Comparison of ENCODE assay signal across 21 cellular contexts in the genomic region with DNA sequence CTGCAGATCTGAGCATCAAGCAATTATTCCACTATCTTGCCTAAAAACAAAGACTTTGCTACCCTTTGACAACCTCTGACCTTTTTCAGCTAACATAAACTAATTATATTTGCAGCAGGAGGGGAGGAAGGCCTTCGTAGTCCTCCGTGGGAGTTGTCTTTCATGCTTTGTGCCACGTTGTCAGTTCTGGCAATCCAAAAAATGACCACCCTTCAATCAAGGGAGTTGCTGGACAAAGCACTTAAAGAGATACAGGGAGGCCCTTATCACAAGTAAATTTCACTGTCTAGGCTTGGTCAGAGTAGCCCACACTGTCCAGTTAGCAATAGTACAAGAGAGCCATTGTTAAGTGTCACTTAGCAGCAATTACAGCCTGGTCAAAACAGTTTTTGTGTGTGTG.
"Had no signal": no experiment of that assay in that cellular context is flagged by ENCODE, and none has a peak within 500 bp of the region (broad histone marks: within the 10 kb centered on the region; RNA-seq: fewer than 3 reads in every experiment).

No MANE protein-coding gene starts in this region.

- H3K27me3 Mint-ChIP-seq: activated naive CD8-positive, alpha-beta T cell; activated T-cell treated with anti-CD3 and anti-CD28 coated beads, Interleukin-2, amount 50 U/mL, for 24 hours; central memory CD8-positive, alpha-beta T cell; effector memory CD8-positive, alpha-beta T cell had no signal

- H3K36me3 ChIP-seq: breast epithelium, esophagus muscularis mucosa, heart left ventricle, prostate gland, uterus had no signal

- H3K4me1 ChIP-seq: breast epithelium, esophagus muscularis mucosa, heart left ventricle, prostate gland, uterus had no signal

- H3K4me3 ChIP-seq: breast epithelium, esophagus muscularis mucosa, heart left ventricle, prostate gland, uterus had no signal

- H3K4me1 Mint-ChIP-seq: central memory CD8-positive, alpha-beta T cell; stimulated activated effector memory CD8-positive, alpha-beta T cell treated with anti-CD3 and anti-CD28 coated beads, Interleukin-12 subunit alpha, Interleukin-12 subunit beta, amount 100 ng/mL, for 72 hours had no signal

- H3K9me3 ChIP-seq: breast epithelium, esophagus muscularis mucosa, prostate gland, uterus had no signal

- H3K36me3 Mint-ChIP-seq: activated naive CD8-positive, alpha-beta T cell; stimulated activated effector memory CD8-positive, alpha-beta T cell treated with anti-CD3 and anti-CD28 coated beads, Interleukin-12 subunit alpha, Interleukin-12 subunit beta, amount 100 ng/mL, for 72 hours had no signal

- ATAC-seq: effector memory CD8-positive, alpha-beta T cell; heart left ventricle; left colon; right cardiac atrium; stimulated activated effector memory CD8-positive, alpha-beta T cell treated with anti-CD3 and anti-CD28 coated beads, Interleukin-12 subunit alpha, Interleukin-12 subunit beta, amount 100 ng/mL, for 72 hours had no signal

- H3K27ac Mint-ChIP-seq: activated naive CD8-positive, alpha-beta T cell; activated T-cell treated with anti-CD3 and anti-CD28 coated beads, Interleukin-2, amount 50 U/mL, for 24 hours; activated T-helper 2 cell treated with anti-CD3 and anti-CD28 coated beads, Interferon-gamma antibody, Interleukin-2, Interleukin-4, amounts not matched to agents 10 μg/mL and 5 μg/mL and 100 μg/mL, durations not matched to agents 14 hours and 24 hours and 36 hours; effector memory CD8-positive, alpha-beta T cell; stimulated activated effector memory CD8-positive, alpha-beta T cell treated with anti-CD3 and anti-CD28 coated beads, Interleukin-12 subunit alpha, Interleukin-12 subunit beta, amount 100 ng/mL, for 72 hours had no signal

- H3K27ac ChIP-seq: breast epithelium, esophagus muscularis mucosa, heart left ventricle, prostate gland, uterus had no signal

- DNase-seq: activated CD4-positive, alpha-beta T cell treated with anti-CD3 and anti-CD28 coated beads for 1 hour; activated CD8-positive, alpha-beta memory T cell treated with anti-CD3 and anti-CD28 coated beads for 24 hours; activated CD8-positive, alpha-beta memory T cell treated with anti-CD3 and anti-CD28 coated beads, Interleukin-2, amount 50 U/mL, for 4 hours; activated naive CD4-positive, alpha-beta T cell; activated T-cell treated with anti-CD3 and anti-CD28 coated beads, Interleukin-2, amount 50 U/mL, for 24 hours; effector memory CD8-positive, alpha-beta T cell; heart left ventricle; left colon; mesenchymal stem cell; right cardiac atrium; stimulated activated CD4-positive, alpha-beta T cell treated with anti-CD3 and anti-CD28 coated beads, Interleukin-1b, Interleukin-23, amount 100 ng/mL, for 48 hours; T-helper 9 cell; trophoblast cell; uterus had no signal

- H3K4me3 Mint-ChIP-seq: activated naive CD8-positive, alpha-beta T cell; activated T-cell treated with anti-CD3 and anti-CD28 coated beads, Interleukin-2, amount 50 U/mL, for 24 hours; central memory CD8-positive, alpha-beta T cell; effector memory CD8-positive, alpha-beta T cell; stimulated activated effector memory CD8-positive, alpha-beta T cell treated with anti-CD3 and anti-CD28 coated beads, Interleukin-12 subunit alpha, Interleukin-12 subunit beta, amount 100 ng/mL, for 72 hours had no signal

- H3K27me3 ChIP-seq: breast epithelium, heart left ventricle, uterus had no signal
